ENCODE assay signal across 1 cellular context in genomic region chr5:64768358-64769312, GRCh38.
A peak's percentile ranks its signal among the peaks of the same experiment; 100 is the strongest.
TF ChIP-seq lines count a peak whose summit lies in the region.

TSS of gene CWC27 (plus strand) at chr5:64768930. CDS start at chr5:64769147, 217 bp downstream.
TSS of gene SREK1IP1 (minus strand) at chr5:64768691. CDS start at chr5:64768517, 174 bp downstream.

TF ChIP-seq in K562, 482 proteins besides CTCF, POLR2A, EP300 and RAD21 (continued from another document and continues in another):
- TF ChIP-seq ZNF407 (IDR thresholded peaks at IDR 0.05; ENCODE audit: low read depth) = no peak
- 0 out of 2 replicates have a peak, but pooled peaks have one; percentile 40 for TF ChIP-seq SMARCA5 (IDR thresholded peaks at IDR 0.05)
- TF ChIP-seq ZFX (CRISPR knock-in tag; IDR thresholded peaks at IDR 0.05) = peak; percentile 99
- TF ChIP-seq, protein P1, sequence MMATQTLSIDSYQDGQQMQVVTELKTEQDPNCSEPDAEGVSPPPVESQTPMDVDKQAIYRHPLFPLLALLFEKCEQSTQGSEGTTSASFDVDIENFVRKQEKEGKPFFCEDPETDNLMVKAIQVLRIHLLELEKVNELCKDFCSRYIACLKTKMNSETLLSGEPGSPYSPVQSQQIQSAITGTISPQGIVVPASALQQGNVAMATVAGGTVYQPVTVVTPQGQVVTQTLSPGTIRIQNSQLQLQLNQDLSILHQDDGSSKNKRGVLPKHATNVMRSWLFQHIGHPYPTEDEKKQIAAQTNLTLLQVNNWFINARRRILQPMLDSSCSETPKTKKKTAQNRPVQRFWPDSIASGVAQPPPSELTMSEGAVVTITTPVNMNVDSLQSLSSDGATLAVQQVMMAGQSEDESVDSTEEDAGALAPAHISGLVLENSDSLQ (IDR thresholded peaks at IDR 0.05) = no peak
- no peak for TF ChIP-seq ZNF140 (CRISPR knock-in tag; IDR thresholded peaks at IDR 0.05)
- TF ChIP-seq FOS (IDR thresholded peaks at IDR 0.05; ENCODE audit: extremely low read depth, insufficient read length) = no peak
- TF ChIP-seq SMARCB1 (IDR thresholded peaks at IDR 0.05; ENCODE audit: insufficient read length, low read depth) = no peak
- TF ChIP-seq ETS1 (conservative IDR thresholded peaks at IDR 0.05; ENCODE audit: control insufficient read depth, low read depth, low read length) = peak; percentile 51; the same call in 1 of the 2 replicates
- TF ChIP-seq ZNF354B (CRISPR knock-in tag; IDR thresholded peaks at IDR 0.05) = no peak
- TF ChIP-seq ZC3H4 (CRISPR knock-in tag; IDR thresholded peaks at IDR 0.05; ENCODE audit: borderline replicate concordance) = no peak
- TF ChIP-seq ZFP30 (CRISPR knock-in tag; IDR thresholded peaks at IDR 0.05; ENCODE audit: borderline replicate concordance) = no peak
- TF ChIP-seq, protein P2, sequence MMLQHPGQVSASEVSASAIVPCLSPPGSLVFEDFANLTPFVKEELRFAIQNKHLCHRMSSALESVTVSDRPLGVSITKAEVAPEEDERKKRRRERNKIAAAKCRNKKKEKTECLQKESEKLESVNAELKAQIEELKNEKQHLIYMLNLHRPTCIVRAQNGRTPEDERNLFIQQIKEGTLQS (IDR thresholded peaks at IDR 0.05) = no peak; the same call in 1 of the 2 replicates
- TF ChIP-seq, protein P2 (CRISPR knock-in tag; conservative IDR thresholded peaks at IDR 0.05) = peak; percentile 72; the same call in 1 of the 2 replicates
- TF ChIP-seq RFX7 (CRISPR knock-in tag; IDR thresholded peaks at IDR 0.05) = no peak
- TF ChIP-seq ZNF318 (IDR thresholded peaks at IDR 0.05; ENCODE audit: borderline replicate concordance in 1 of 2, low read depth in 1 of 2) = no peak
- peak; percentile 100 for TF ChIP-seq PRDM10 (IDR thresholded peaks at IDR 0.05; ENCODE audit: partially characterized antibody)
- no peak for TF ChIP-seq THRAP3 (IDR thresholded peaks at IDR 0.05; ENCODE audit: borderline replicate concordance)
- TF ChIP-seq SMARCA4 (IDR thresholded peaks at IDR 0.05) = peak; percentile 31; the same call in 1 of the 2 replicates
- TF ChIP-seq SMAD3 (CRISPR knock-in tag; conservative IDR thresholded peaks at IDR 0.05) = 0 out of 2 replicates have a peak, but pooled peaks have one; percentile 45
- TF ChIP-seq RBFOX2 (IDR thresholded peaks at IDR 0.05; ENCODE audit: low read depth, low read length) = peak; percentile 90
- no peak for TF ChIP-seq ZNF23 (CRISPR knock-in tag; IDR thresholded peaks at IDR 0.05)
- peak; percentile 68 for TF ChIP-seq ZNF263 (CRISPR knock-in tag; IDR thresholded peaks at IDR 0.05; ENCODE audit: borderline replicate concordance)
- TF ChIP-seq GABPB1 (CRISPR knock-in tag; IDR thresholded peaks at IDR 0.05) = peak; percentile 95
- no peak for TF ChIP-seq HMBOX1 (IDR thresholded peaks at IDR 0.05)
- TF ChIP-seq FOXA3 (CRISPR knock-in tag; conservative IDR thresholded peaks at IDR 0.05 in 1 of 2, IDR thresholded peaks at IDR 0.05 in 1 of 2) = 0 out of 4 replicates have a peak, but pooled peaks of 1 of the 2 experiments have one; percentile 7
- TF ChIP-seq TBL1XR1 (IDR thresholded peaks at IDR 0.05; ENCODE audit: low read length in 2 of 2) = peak in 1 of 2 experiments; percentile 1; a peak in 1 of 4 replicates
